2 cellular contexts compared by ENCODE assay signal in genomic region chr1:39277876-39278275, GRCh38.
TF ChIP-seq lines count a peak whose summit lies in the region.

No MANE protein-coding gene starts in this region.

TF ChIP-seq in SK-N-SH, 30 proteins besides CTCF, POLR2A, EP300 and RAD21 (continued from another document):
- TF ChIP-seq REST (IDR thresholded peaks at IDR 0.05; ENCODE audit: low read depth, low read length), result no peak

TF ChIP-seq in SK-N-SH treated with all-trans-retinoic acid at 6 μM for 48 hours, 23 proteins besides CTCF, POLR2A, EP300 and RAD21 (continued from another document):
- TF ChIP-seq TSHZ2 (CRISPR knock-in tag; IDR thresholded peaks at IDR 0.05) (no peak), ZNF8 (CRISPR knock-in tag; IDR thresholded peaks at IDR 0.05) (no peak), ISL1 (CRISPR knock-in tag; IDR thresholded peaks at IDR 0.05) (no peak), GLIS3 (CRISPR knock-in tag; IDR thresholded peaks at IDR 0.05) (no peak), TOX (CRISPR knock-in tag; IDR thresholded peaks at IDR 0.05; ENCODE audit: borderline replicate concordance) (no peak), POU6F1 (CRISPR knock-in tag; IDR thresholded peaks at IDR 0.05; ENCODE audit: borderline replicate concordance, low read depth) (no peak), ZFP30 (CRISPR knock-in tag; IDR thresholded peaks at IDR 0.05) (no peak), CSRNP3 (CRISPR knock-in tag; IDR thresholded peaks at IDR 0.05) (no peak), RARB (CRISPR knock-in tag; IDR thresholded peaks at IDR 0.05) (no peak)
